23 cellular contexts compared by ENCODE assay signal in the genomic region with DNA sequence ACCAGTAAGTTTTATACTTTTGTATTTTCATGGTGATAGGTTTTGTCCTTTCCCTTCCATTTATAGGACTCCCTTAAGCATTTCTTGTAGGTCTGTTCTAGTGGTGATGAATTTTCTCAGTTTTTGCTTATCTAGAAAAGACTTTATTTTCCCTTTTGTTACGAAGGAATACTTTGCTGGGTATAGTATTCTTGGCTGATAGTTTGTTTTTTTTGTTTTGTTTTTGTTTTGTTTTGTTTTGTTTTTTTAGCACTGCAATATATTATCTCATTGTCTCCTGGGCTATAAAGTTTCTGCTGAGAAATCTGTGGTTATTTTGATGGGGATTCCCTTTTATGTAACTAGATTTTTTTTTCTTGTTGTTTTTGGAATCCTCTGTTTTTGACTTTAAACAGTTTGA.
DNase-seq lines count a peak whose midpoint lies in the region; ATAC-seq, FAIRE-seq and TF ChIP-seq lines count a peak whose summit lies in the region.
"Had no signal": no experiment of that assay in that cellular context is flagged by ENCODE, and none has a peak within 500 bp of the region (broad histone marks: within the 10 kb centered on the region; RNA-seq: fewer than 3 reads in every experiment).

No MANE protein-coding gene starts in this region.

- no peaks in the 10 kb centered on the region for H3K4me1 Mint-ChIP-seq in activated T-cell treated with anti-CD3 and anti-CD28 coated beads, Interleukin-2, amount 50 U/mL, for 72 hours (ENCODE audit: low read depth)
- H3K4me1 Mint-ChIP-seq in activated T-cell treated with anti-CD3 and anti-CD28 coated beads, Interleukin-2, amount 50 U/mL, for 4 hours (ENCODE audit: low read depth), result peaks cover 2% of the 10 kb centered on the region
- H3K4me1 Mint-ChIP-seq: B cell had no signal

- in situ Hi-C loops in GM12878 (cut with MboI), result no loop called here

- no TSS peak for BruUV-seq in GM12878 (replicated peaks; lab: Mats Ljungman, UMichigan)

- no peak for DNase-seq in activated T-cell treated with anti-CD3 and anti-CD28 coated beads, Interleukin-2, amount 50 U/mL, for 72 hours
- no peak for DNase-seq in activated T-cell treated with anti-CD3 and anti-CD28 coated beads, Interleukin-2, amount 50 U/mL, for 4 hours
- no peak for DNase-seq in GM12878 (ENCODE audit: low read depth, low spot score)
- no peak for DNase-seq in activated naive CD4-positive, alpha-beta T cell treated with anti-CD3 and anti-CD28 coated beads, Interleukin-2, amount 50 U/mL, for 16 hours
- DNase-seq: AML-193; CD4-positive, alpha-beta T cell; CD8-positive, alpha-beta memory T cell; COR-L47; DMS 273 treated with DMSO at 0.1 percent for 48 hours; DMS153; DMS53; DMS79; DND-41; EL; GDM1 had no signal

- no peak for FAIRE-seq in GM12878 (lab: Jason Lieb, UNC)
- FAIRE-seq: A549, GM12891 had no signal

- no peak for TF ChIP-seq POLR2A in GM12878 (IDR thresholded peaks at IDR 0.05; ENCODE audit: low read depth, low read length)

- SMC1A ChIA-PET in GM12878 (lab: Charles Lee; ENCODE audit: uncharacterized antibody, unreplicated experiment), result interaction anchor here (1.8 kb wide), 1 partner anchor 62 kb away, joined by 5 read pairs; no protein-coding TSS in a partner anchor

- peaks cover 14 to 17% of the 10 kb centered on the region in 2 donors for H3K9me3 Mint-ChIP-seq in activated T-cell treated with anti-CD3 and anti-CD28 coated beads, Interleukin-2, amount 50 U/mL, for 72 hours
- H3K9me3 Mint-ChIP-seq in activated T-cell treated with anti-CD3 and anti-CD28 coated beads, Interleukin-2, amount 50 U/mL, for 4 hours, result peaks cover 30% of the 10 kb centered on the region

- intact Hi-C loops in GM12878 (cut with micrococcal nuclease; ENCODE audit: unreplicated experiment), result no loop called here

- no peak for ATAC-seq in activated T-cell treated with anti-CD3 and anti-CD28 coated beads, Interleukin-2, amount 50 U/mL, for 72 hours (replicated peaks in 1 of 2)
- ATAC-seq in activated T-cell treated with anti-CD3 and anti-CD28 coated beads, Interleukin-2, amount 50 U/mL, for 4 hours, result no peak
- ATAC-seq in GM12878 (no peak), HG03442 (IDR thresholded peaks at IDR 0.05; ENCODE audit: unreplicated experiment) (no peak)
- ATAC-seq: A549 had no signal

- H3K36me3 Mint-ChIP-seq in activated T-cell treated with anti-CD3 and anti-CD28 coated beads, Interleukin-2, amount 50 U/mL, for 72 hours (ENCODE audit: insufficient read depth in 2 of 2), result peaks cover 30 to 44% of the 10 kb centered on the region in 2 donors
- H3K36me3 Mint-ChIP-seq in activated T-cell treated with anti-CD3 and anti-CD28 coated beads, Interleukin-2, amount 50 U/mL, for 4 hours (ENCODE audit: insufficient read depth), result peaks cover 56% of the 10 kb centered on the region

- TF ChIP-seq CTCF in HEK293 (tag by site-specific recombination; IDR thresholded peaks at IDR 0.05) (no peak), GM12878 (IDR thresholded peaks at IDR 0.05 in 2 of 3, conservative IDR thresholded peaks at IDR 0.05 in 1 of 3; ENCODE audit: control insufficient read depth in 2 of 3, extremely low read depth in 1 of 3, insufficient read depth in 1 of 3, low read depth in 3 of 3, low read length in 3 of 3) (no peak)

- H3K27me3 ChIP-seq in GM12878 (replicated peaks in 1 of 2; ENCODE audit: control insufficient read depth in 2 of 2, insufficient read depth in 2 of 2, low read length in 1 of 2), result no peaks in the 10 kb centered on the region
- H3K27me3 ChIP-seq: BLaER1 treated with 17β-estradiol and CSF1 and Interleukin-3, amounts not matched to agents 10 nM and 100 nM had no signal

- CTCF ChIA-PET in HEK293 (lab: Yijun Ruan, JAX) (interaction anchor here (0.6 kb wide), 1 partner anchor 8 kb away, joined by 3 read pairs; no protein-coding TSS in a partner anchor), GM12878 (lab: Yijun Ruan, JAX) (interaction anchor here (0.8 kb wide), 1 partner anchor 61 kb away, joined by 3 read pairs; no protein-coding TSS in a partner anchor)

- WGBS in GM12878 (ENCODE audit: insufficient coverage, insufficient replicate concordance, low lambda C conversion rate, missing lambda C conversion rate), result 90% methylated on average over 1 of the region's 1 CpG

- H3K9me3 ChIP-seq in HEK293 (ENCODE audit: control insufficient read depth, insufficient read depth, low read depth, low read length) (no peaks in the 10 kb centered on the region), GM12878 (replicated peaks; ENCODE audit: control insufficient read depth, insufficient read depth, low read length) (peaks cover 2% of the 10 kb centered on the region; the same call in 1 of the 3 replicates)

- H3K4me3 Mint-ChIP-seq in activated T-cell treated with anti-CD3 and anti-CD28 coated beads, Interleukin-2, amount 50 U/mL, for 72 hours, result no peak overlapping the region
- H3K4me3 Mint-ChIP-seq in activated T-cell treated with anti-CD3 and anti-CD28 coated beads, Interleukin-2, amount 50 U/mL, for 4 hours, result no peak overlapping the region
- H3K4me3 Mint-ChIP-seq: B cell; CD4-positive, alpha-beta T cell; CD8-positive, alpha-beta memory T cell had no signal

- no peak overlapping the region for H2AFZ ChIP-seq in GM12878 (ENCODE audit: control insufficient read depth, low read depth, low read length)

- H3K4me2 ChIP-seq in GM12878 (ENCODE audit: control insufficient read depth, insufficient read depth), result no peak overlapping the region
- H3K4me2 ChIP-seq: A549; BLaER1 treated with 17β-estradiol and CSF1 and Interleukin-3, amounts not matched to agents 10 nM and 100 nM had no signal

- H4K20me1 ChIP-seq in GM12878 (ENCODE audit: control insufficient read depth, insufficient read depth), result no peaks in the 10 kb centered on the region

- H3K4me3 ChIP-seq in HEK293 (ENCODE audit: low read depth, low read length) (no peak overlapping the region), GM12878 (no peak overlapping the region)
- H3K4me3 ChIP-seq: A549; BLaER1 treated with 17β-estradiol and CSF1 and Interleukin-3, amounts not matched to agents 10 nM and 100 nM had no signal

- H3K79me2 ChIP-seq in GM12878 (ENCODE audit: control insufficient read depth, insufficient read depth, low read length), result no peaks in the 10 kb centered on the region

- no peak for TF ChIP-seq RAD21 in GM12878 (IDR thresholded peaks at IDR 0.05; ENCODE audit: insufficient read depth, low read depth, low read length)

- TF ChIP-seq EP300 in GM12878 (IDR thresholded peaks at IDR 0.05; ENCODE audit: borderline replicate concordance in 1 of 2, control insufficient read depth in 1 of 2, low read depth in 2 of 2, low read length in 2 of 2), result no peak

- POLR2A ChIA-PET in HEK293 (lab: Yijun Ruan, JAX) (no interaction called here), GM12878 (lab: Charles Lee) (no interaction called here)

- RAD21 ChIA-PET in GM12878 (lab: Charles Lee; ENCODE audit: unreplicated experiment), result no interaction called here

- H3K4me1 ChIP-seq in HEK293 (ENCODE audit: control insufficient read depth, insufficient read depth, low read length) (no peaks in the 10 kb centered on the region), GM12878 (ENCODE audit: control insufficient read depth, insufficient read depth, low read length) (no peaks in the 10 kb centered on the region)
- H3K4me1 ChIP-seq: A549 had no signal

- peak overlapping the region; percentile 8 for H3K27ac Mint-ChIP-seq in activated T-cell treated with anti-CD3 and anti-CD28 coated beads, Interleukin-2, amount 50 U/mL, for 72 hours
- H3K27ac Mint-ChIP-seq: B cell; CD4-positive, alpha-beta T cell; CD8-positive, alpha-beta memory T cell had no signal

- no peak overlapping the region for H3K27ac ChIP-seq in HEK293 (ENCODE audit: extremely low read depth, low read depth, low read length)
- no peak overlapping the region for H3K27ac ChIP-seq in GM12878 (ENCODE audit: control insufficient read depth, insufficient read depth)
- H3K27ac ChIP-seq: 22Rv1; A549; BLaER1 treated with 17β-estradiol and CSF1 and Interleukin-3, amounts not matched to agents 10 nM and 100 nM; C4-2B had no signal

- H3K36me3 ChIP-seq in HEK293 (ENCODE audit: control insufficient read depth in 2 of 2, insufficient read depth in 1 of 2, low read length in 2 of 2) (no peaks in the 10 kb centered on the region; a peak in 1 of 3 replicates), GM12878 (ENCODE audit: control insufficient read depth in 2 of 2, insufficient read depth in 2 of 2, low read length in 1 of 2) (no peaks in the 10 kb centered on the region; a peak in 1 of 4 replicates)

- H3K27me3 Mint-ChIP-seq in activated T-cell treated with anti-CD3 and anti-CD28 coated beads, Interleukin-2, amount 50 U/mL, for 72 hours (ENCODE audit: low read depth), result no peaks in the 10 kb centered on the region
- H3K27me3 Mint-ChIP-seq in activated T-cell treated with anti-CD3 and anti-CD28 coated beads, Interleukin-2, amount 50 U/mL, for 4 hours (ENCODE audit: low read depth), result no peaks in the 10 kb centered on the region
- H3K27me3 Mint-ChIP-seq: B cell; CD4-positive, alpha-beta T cell; CD8-positive, alpha-beta memory T cell had no signal

- no peak overlapping the region for H3K9ac ChIP-seq in GM12878 (ENCODE audit: control insufficient read depth, insufficient read depth, low read length)
- H3K9ac ChIP-seq: BLaER1 treated with 17β-estradiol and CSF1 and Interleukin-3, amounts not matched to agents 10 nM and 100 nM had no signal

TF ChIP-seq in HEK293, 187 proteins besides CTCF, POLR2A, EP300 and RAD21:
- TF ChIP-seq ZNF596 (tag by site-specific recombination; IDR thresholded peaks at IDR 0.05), result no peak
- peak; percentile 85 for TF ChIP-seq SETDB1 (IDR thresholded peaks at IDR 0.05; ENCODE audit: insufficient read length, low read length)

TF ChIP-seq in GM12878, 131 proteins besides CTCF, POLR2A, EP300 and RAD21:
- TF ChIP-seq CREM (IDR thresholded peaks at IDR 0.05; ENCODE audit: low read depth) (no peak), CBX5 (IDR thresholded peaks at IDR 0.05; ENCODE audit: low read depth) (peak; percentile 61; the same call in 1 of the 2 replicates)
